In genomic region chr2:113308784-113309183, GRCh38 we compare ENCODE assay signal across 1 cellular context. TPM values are rescaled to one million over a fixed set of nuclear protein-coding genes. Genes with fewer than 3 reads are reported as not detected.
"Had no signal": no experiment of that assay in that cellular context is flagged by ENCODE, and none has a peak within 500 bp of the region (broad histone marks: within the 10 kb centered on the region; RNA-seq: fewer than 3 reads in every experiment).

No MANE protein-coding gene starts in this region.

RNA-seq across cellular contexts. Expression of gene PAX8, which starts 30.1 kb away (rescaled TPM):
- total RNA-seq: osteocyte had no signal
